ENCODE assay signal across 8 cellular contexts in genomic region chr20:50931048-50931305, GRCh38. TPM values are rescaled to one million over a fixed set of nuclear protein-coding genes. Genes with fewer than 3 reads are reported as not detected.
DNase-seq lines count a peak whose midpoint lies in the region; ATAC-seq lines count a peak whose summit lies in the region.

No MANE protein-coding gene starts in this region.

- peak overlapping the region; percentile 93 for H3K27ac ChIP-seq in SJSA1

- peaks cover 20 to 39% of the 10 kb centered on the region in 2 donors for H3K4me1 Mint-ChIP-seq in natural killer cell treated with Interleukin-12 subunit alpha and Interleukin-12 subunit beta and Interleukin-15 and Interleukin-18, amount 100 ng/mL, for 72 hours (ENCODE audit: low read depth in 2 of 2)

- H3K4me3 ChIP-seq in SJSA1 (peak overlapping the region; percentile 78), endocrine pancreas (ENCODE audit: control insufficient read depth, insufficient read depth, low read length) (no peak overlapping the region)

- H3K27me3 Mint-ChIP-seq in natural killer cell treated with Interleukin-12 subunit alpha and Interleukin-12 subunit beta and Interleukin-15 and Interleukin-18, amount 100 ng/mL, for 72 hours = no peaks in the 10 kb centered on the region

- peaks cover 29% of the 10 kb centered on the region for H3K4me1 ChIP-seq in SJSA1 (replicated peaks)
- H3K4me1 ChIP-seq in endocrine pancreas (ENCODE audit: control insufficient read depth, insufficient read depth, low read length) = peaks cover 16% of the 10 kb centered on the region

- no peaks in the 10 kb centered on the region for H3K9me3 Mint-ChIP-seq in natural killer cell treated with Interleukin-12 subunit alpha and Interleukin-12 subunit beta and Interleukin-15 and Interleukin-18, amount 100 ng/mL, for 72 hours

- no peaks in the 10 kb centered on the region for H3K9me3 ChIP-seq in SJSA1 (replicated peaks)
- H3K9me3 ChIP-seq in endocrine pancreas (ENCODE audit: control insufficient read depth, low read length) = no peaks in the 10 kb centered on the region

- peak overlapping the region; percentile 92 to 95 for H3K27ac Mint-ChIP-seq in natural killer cell treated with Interleukin-12 subunit alpha and Interleukin-12 subunit beta and Interleukin-15 and Interleukin-18, amount 100 ng/mL, for 72 hours

- DNase-seq in SJSA1 (ENCODE audit: low read depth in 1 of 2, low spot score in 2 of 2) = no peak
- peak; percentile 83 for DNase-seq in natural killer cell treated with Interleukin-12 subunit alpha and Interleukin-12 subunit beta and Interleukin-15 and Interleukin-18, amount 100 ng/mL, for 72 hours (ENCODE audit: low spot score)
- no peak for DNase-seq in cortex of kidney (lab: John Stamatoyannopoulos, UW)
- no peak for DNase-seq in NCI-H1105 treated with DMSO at 0.1 percent for 48 hours (lab: John Stamatoyannopoulos, UW)
- DNase-seq in HuH-7.5 (ENCODE audit: low spot score) = no peak

- peak; percentile 10 for ATAC-seq in GM18519 (IDR thresholded peaks at IDR 0.05; ENCODE audit: low FRiP score, unreplicated experiment)
- peak; percentile 19 for ATAC-seq in HG02623 (IDR thresholded peaks at IDR 0.05; ENCODE audit: unreplicated experiment)
- peak; percentile 57 to 77 for ATAC-seq in natural killer cell treated with Interleukin-12 subunit alpha and Interleukin-12 subunit beta and Interleukin-15 and Interleukin-18, amount 100 ng/mL, for 72 hours

- no peaks in the 10 kb centered on the region for H3K27me3 ChIP-seq in SJSA1 (replicated peaks)
- H3K27me3 ChIP-seq in endocrine pancreas (ENCODE audit: control insufficient read depth, insufficient read depth, low read length) = no peaks in the 10 kb centered on the region

- peak overlapping the region; percentile 95 for H3K4me3 Mint-ChIP-seq in natural killer cell treated with Interleukin-12 subunit alpha and Interleukin-12 subunit beta and Interleukin-15 and Interleukin-18, amount 100 ng/mL, for 72 hours

- H3K36me3 ChIP-seq in SJSA1 = peaks cover 72% of the 10 kb centered on the region
- H3K36me3 ChIP-seq in endocrine pancreas (ENCODE audit: control insufficient read depth, insufficient read depth, low read length) = no peaks in the 10 kb centered on the region

- H3K9ac ChIP-seq in endocrine pancreas (ENCODE audit: control insufficient read depth, insufficient read depth, low read length) = peak overlapping the region; percentile 61

- peaks cover 26% of the 10 kb centered on the region for H3K36me3 Mint-ChIP-seq in natural killer cell treated with Interleukin-12 subunit alpha and Interleukin-12 subunit beta and Interleukin-15 and Interleukin-18, amount 100 ng/mL, for 72 hours

RNA-seq across cellular contexts. Expression of gene ADNP, which starts 0.3 kb away (rescaled TPM):
- 18.2 and 20.4 TPM in 2 replicates for total RNA-seq in SJSA1 (2014; rRNA removed; shearing (Covaris generic))
- 10 to 100 TPM; 55.0 to 81.8 TPM for total RNA-seq in natural killer cell treated with Interleukin-12 subunit alpha and Interleukin-12 subunit beta and Interleukin-15 and Interleukin-18, amount 100 ng/mL, for 72 hours

RNA-seq across cellular contexts. Expression of gene DPM1, which starts 27.4 kb away (rescaled TPM):
- total RNA-seq in SJSA1 (2014; rRNA removed; shearing (Covaris generic)) = 122 and 138 TPM in 2 replicates
- total RNA-seq in natural killer cell treated with Interleukin-12 subunit alpha and Interleukin-12 subunit beta and Interleukin-15 and Interleukin-18, amount 100 ng/mL, for 72 hours = 10 to 100 TPM; 42.0 to 49.5 TPM

RNA-seq across cellular contexts. Expression of gene MOCS3, which starts 27.6 kb away (rescaled TPM):
- total RNA-seq in SJSA1 (2014; rRNA removed; shearing (Covaris generic)) = 6.2 and 7.2 TPM in 2 replicates
- 1 to 10 TPM; 5.7 to 5.9 TPM for total RNA-seq in natural killer cell treated with Interleukin-12 subunit alpha and Interleukin-12 subunit beta and Interleukin-15 and Interleukin-18, amount 100 ng/mL, for 72 hours

Comparison
In these comparisons a context has a peak if more than half of its experiments do, and no peak if none do; other contexts are left out.
1. ATAC-seq: peak in every context shown above with its lines; median percentile 67 in natural killer cell treated with Interleukin-12 subunit alpha and Interleukin-12 subunit beta and Interleukin-15 and Interleukin-18, amount 100 ng/mL, for 72 hours; 19 in HG02623; 10 in GM18519.